11 cellular contexts compared by ENCODE assay signal in genomic region chr4:153748378-153748777, GRCh38. TPM values are rescaled to one million over a fixed set of nuclear protein-coding genes. Genes with fewer than 3 reads are reported as not detected.
DNase-seq lines count a peak whose midpoint lies in the region; ATAC-seq and TF ChIP-seq lines count a peak whose summit lies in the region.
"Had no signal": no experiment of that assay in that cellular context is flagged by ENCODE, and none has a peak within 500 bp of the region (broad histone marks: within the 10 kb centered on the region; RNA-seq: fewer than 3 reads in every experiment).

No MANE protein-coding gene starts in this region.

- no peak overlapping the region for H3K4me3 Mint-ChIP-seq in activated CD4-positive, alpha-beta T cell treated with anti-CD3 and anti-CD28 coated beads, Interleukin-2, amount 10 ng/mL, durations not matched to agents 24 days and 14 days
- H3K4me3 Mint-ChIP-seq in activated CD4-positive, alpha-beta T cell treated with anti-CD3 and anti-CD28 coated beads for 36 hours, result no peak overlapping the region
- H3K4me3 Mint-ChIP-seq in activated CD8-positive, alpha-beta T cell treated with anti-CD3 and anti-CD28 coated beads, Interleukin-2, amount 10 ng/mL, durations not matched to agents 7 days and 5 days, result no peak overlapping the region
- H3K4me3 Mint-ChIP-seq in activated T-cell treated with anti-CD3 and anti-CD28 coated beads, Interleukin-2, amount 50 U/mL, for 72 hours, result no peak overlapping the region

- H3K9me3 Mint-ChIP-seq in activated CD4-positive, alpha-beta T cell treated with anti-CD3 and anti-CD28 coated beads, Interleukin-2, amount 10 ng/mL, durations not matched to agents 24 days and 14 days, result no peaks in the 10 kb centered on the region
- no peaks in the 10 kb centered on the region for H3K9me3 Mint-ChIP-seq in activated CD4-positive, alpha-beta T cell treated with anti-CD3 and anti-CD28 coated beads for 36 hours (ENCODE audit: low read depth)
- no peaks in the 10 kb centered on the region for H3K9me3 Mint-ChIP-seq in activated CD8-positive, alpha-beta T cell treated with anti-CD3 and anti-CD28 coated beads, Interleukin-2, amount 10 ng/mL, durations not matched to agents 7 days and 5 days (ENCODE audit: insufficient read depth)
- H3K9me3 Mint-ChIP-seq in activated T-cell treated with anti-CD3 and anti-CD28 coated beads, Interleukin-2, amount 50 U/mL, for 72 hours, result no peaks in the 10 kb centered on the region

- no peaks in the 10 kb centered on the region for H3K9me3 ChIP-seq in gastroesophageal sphincter
- H3K9me3 ChIP-seq: testis had no signal

- H3K4me1 Mint-ChIP-seq in activated CD4-positive, alpha-beta T cell treated with anti-CD3 and anti-CD28 coated beads, Interleukin-2, amount 10 ng/mL, durations not matched to agents 24 days and 14 days, result no peaks in the 10 kb centered on the region
- H3K4me1 Mint-ChIP-seq in activated CD4-positive, alpha-beta T cell treated with anti-CD3 and anti-CD28 coated beads for 36 hours, result peaks cover 3% of the 10 kb centered on the region
- H3K4me1 Mint-ChIP-seq in activated CD8-positive, alpha-beta T cell treated with anti-CD3 and anti-CD28 coated beads, Interleukin-2, amount 10 ng/mL, durations not matched to agents 7 days and 5 days (ENCODE audit: low read depth), result no peaks in the 10 kb centered on the region
- no peaks in the 10 kb centered on the region for H3K4me1 Mint-ChIP-seq in activated T-cell treated with anti-CD3 and anti-CD28 coated beads, Interleukin-2, amount 50 U/mL, for 72 hours (ENCODE audit: low read depth)

- TF ChIP-seq POLR2A in gastroesophageal sphincter (IDR thresholded peaks at IDR 0.05), result no peak

- no peaks in the 10 kb centered on the region for H3K36me3 ChIP-seq in gastroesophageal sphincter

- TF ChIP-seq CTCF in gastroesophageal sphincter (IDR thresholded peaks at IDR 0.05), result no peak

- POLR2A ChIA-PET in activated CD4-positive, alpha-beta T cell treated with anti-CD3 and anti-CD28 coated beads for 36 hours (lab: Charles Lee), result no interaction called here
- POLR2A ChIA-PET in activated CD8-positive, alpha-beta T cell treated with anti-CD3 and anti-CD28 coated beads, Interleukin-2, amount 10 ng/mL, durations not matched to agents 7 days and 5 days (lab: Charles Lee), result no interaction called here

- H3K4me3 ChIP-seq in gastroesophageal sphincter, result no peak overlapping the region
- H3K4me3 ChIP-seq: testis had no signal

- CTCF ChIA-PET in activated CD4-positive, alpha-beta T cell treated with anti-CD3 and anti-CD28 coated beads for 36 hours (lab: Charles Lee), result interaction anchor here (0.6 to 4.4 kb wide), 9 partner anchors 13 to 402 kb away, joined by 3 to 69 read pairs (median 3); no protein-coding TSS in a partner anchor
- CTCF ChIA-PET in activated CD8-positive, alpha-beta T cell treated with anti-CD3 and anti-CD28 coated beads, Interleukin-2, amount 10 ng/mL, durations not matched to agents 7 days and 5 days (lab: Charles Lee), result interaction anchor here (1.1 to 3.7 kb wide), 4 partner anchors 99 to 402 kb away, joined by 3 to 57 read pairs (median 38); no protein-coding TSS in a partner anchor

- no peaks in the 10 kb centered on the region for H3K36me3 Mint-ChIP-seq in activated CD4-positive, alpha-beta T cell treated with anti-CD3 and anti-CD28 coated beads, Interleukin-2, amount 10 ng/mL, durations not matched to agents 24 days and 14 days (ENCODE audit: low read depth)
- no peaks in the 10 kb centered on the region for H3K36me3 Mint-ChIP-seq in activated CD4-positive, alpha-beta T cell treated with anti-CD3 and anti-CD28 coated beads for 36 hours (ENCODE audit: low read depth)
- no peaks in the 10 kb centered on the region for H3K36me3 Mint-ChIP-seq in activated CD8-positive, alpha-beta T cell treated with anti-CD3 and anti-CD28 coated beads, Interleukin-2, amount 10 ng/mL, durations not matched to agents 7 days and 5 days (ENCODE audit: low read depth)
- H3K36me3 Mint-ChIP-seq in activated T-cell treated with anti-CD3 and anti-CD28 coated beads, Interleukin-2, amount 50 U/mL, for 72 hours (ENCODE audit: insufficient read depth in 2 of 2), result no peaks in the 10 kb centered on the region

- H3K4me1 ChIP-seq in gastroesophageal sphincter, result no peaks in the 10 kb centered on the region
- H3K4me1 ChIP-seq: testis had no signal

- DNase-seq in activated CD4-positive, alpha-beta T cell treated with anti-CD3 and anti-CD28 coated beads, Interleukin-2, amount 10 ng/mL, durations not matched to agents 24 days and 14 days, result peak; percentile 49
- DNase-seq in activated CD4-positive, alpha-beta T cell treated with anti-CD3 and anti-CD28 coated beads for 36 hours, result no peak
- DNase-seq in UCSD-AML1 (lab: John Stamatoyannopoulos, UW; ENCODE audit: unreplicated experiment) (peak; percentile 13), ureter (ENCODE audit: low spot score) (peak; percentile 78), DMS114 treated with DMSO at 0.1 percent for 48 hours (lab: John Stamatoyannopoulos, UW; ENCODE audit: unreplicated experiment) (no peak)
- DNase-seq in activated CD8-positive, alpha-beta T cell treated with anti-CD3 and anti-CD28 coated beads, Interleukin-2, amount 10 ng/mL, durations not matched to agents 7 days and 5 days, result no peak
- DNase-seq in activated T-cell treated with anti-CD3 and anti-CD28 coated beads, Interleukin-2, amount 50 U/mL, for 72 hours, result no peak
- DNase-seq: activated effector memory CD4-positive, alpha-beta T cell treated with Interleukin-2 at 50 U/mL for 16 hours; NCI-H526; testis had no signal

- no peak for ATAC-seq in activated CD4-positive, alpha-beta T cell treated with anti-CD3 and anti-CD28 coated beads for 36 hours
- ATAC-seq in gastroesophageal sphincter, result peak; percentile 44
- ATAC-seq in activated CD8-positive, alpha-beta T cell treated with anti-CD3 and anti-CD28 coated beads, Interleukin-2, amount 10 ng/mL, durations not matched to agents 7 days and 5 days, result no peak
- no peak for ATAC-seq in activated T-cell treated with anti-CD3 and anti-CD28 coated beads, Interleukin-2, amount 50 U/mL, for 72 hours (replicated peaks in 1 of 2)

- no peak overlapping the region for H3K27ac Mint-ChIP-seq in activated CD4-positive, alpha-beta T cell treated with anti-CD3 and anti-CD28 coated beads, Interleukin-2, amount 10 ng/mL, durations not matched to agents 24 days and 14 days
- no peak overlapping the region for H3K27ac Mint-ChIP-seq in activated CD4-positive, alpha-beta T cell treated with anti-CD3 and anti-CD28 coated beads for 36 hours
- H3K27ac Mint-ChIP-seq in activated CD8-positive, alpha-beta T cell treated with anti-CD3 and anti-CD28 coated beads, Interleukin-2, amount 10 ng/mL, durations not matched to agents 7 days and 5 days, result no peak overlapping the region
- no peak overlapping the region for H3K27ac Mint-ChIP-seq in activated T-cell treated with anti-CD3 and anti-CD28 coated beads, Interleukin-2, amount 50 U/mL, for 72 hours

- intact Hi-C loops in activated CD4-positive, alpha-beta T cell treated with anti-CD3 and anti-CD28 coated beads, Interleukin-2, amount 10 ng/mL, durations not matched to agents 24 days and 14 days (cut with micrococcal nuclease), result no loop called here
- intact Hi-C loops in activated CD4-positive, alpha-beta T cell treated with anti-CD3 and anti-CD28 coated beads for 36 hours (cut with DNase I, micrococcal nuclease), result no loop called here

- no peak for TF ChIP-seq EP300 in gastroesophageal sphincter (IDR thresholded peaks at IDR 0.05)

- WGBS in gastroesophageal sphincter (ENCODE audit: low coverage in 1 of 2), 2 donors, result 31 to 82% methylated on average over 2 to 4 of the region's 6 CpGs

- H3K27me3 Mint-ChIP-seq in activated CD4-positive, alpha-beta T cell treated with anti-CD3 and anti-CD28 coated beads, Interleukin-2, amount 10 ng/mL, durations not matched to agents 24 days and 14 days, result peaks cover 13% of the 10 kb centered on the region
- no peaks in the 10 kb centered on the region for H3K27me3 Mint-ChIP-seq in activated CD4-positive, alpha-beta T cell treated with anti-CD3 and anti-CD28 coated beads for 36 hours
- H3K27me3 Mint-ChIP-seq in activated CD8-positive, alpha-beta T cell treated with anti-CD3 and anti-CD28 coated beads, Interleukin-2, amount 10 ng/mL, durations not matched to agents 7 days and 5 days (ENCODE audit: low read depth), result peaks cover 17% of the 10 kb centered on the region
- H3K27me3 Mint-ChIP-seq in activated T-cell treated with anti-CD3 and anti-CD28 coated beads, Interleukin-2, amount 50 U/mL, for 72 hours (ENCODE audit: low read depth), result no peaks in the 10 kb centered on the region

- H3K27ac ChIP-seq in gastroesophageal sphincter, result no peak overlapping the region
- H3K27ac ChIP-seq: testis had no signal

- H3K27me3 ChIP-seq in gastroesophageal sphincter, result no peaks in the 10 kb centered on the region
- H3K27me3 ChIP-seq: testis had no signal

RNA-seq across cellular contexts. Expression of gene RNF175, which starts 11.4 kb away (rescaled TPM):
- not detected in 2 replicates for total RNA-seq in activated CD4-positive, alpha-beta T cell treated with anti-CD3 and anti-CD28 coated beads, Interleukin-2, amount 10 ng/mL, durations not matched to agents 24 days and 14 days
- under 1 TPM; 0.26 to 0.57 TPM for total RNA-seq in activated CD4-positive, alpha-beta T cell treated with anti-CD3 and anti-CD28 coated beads for 36 hours
- total RNA-seq in gastroesophageal sphincter (under 1 TPM in 3 of 4 donors, not detected in 1; 0.16 to 0.89 (median 0.67) TPM), ureter (0.86 TPM)
- not detected for total RNA-seq in activated CD8-positive, alpha-beta T cell treated with anti-CD3 and anti-CD28 coated beads, Interleukin-2, amount 10 ng/mL, durations not matched to agents 7 days and 5 days
- under 1 TPM in 1 of 2 donors, not detected in 1; 0.37 TPM for total RNA-seq in activated T-cell treated with anti-CD3 and anti-CD28 coated beads, Interleukin-2, amount 50 U/mL, for 72 hours

RNA-seq across cellular contexts. Expression of gene SFRP2, which starts 40.5 kb away (rescaled TPM):
- total RNA-seq in activated CD4-positive, alpha-beta T cell treated with anti-CD3 and anti-CD28 coated beads, Interleukin-2, amount 10 ng/mL, durations not matched to agents 24 days and 14 days, result not detected in 2 replicates
- total RNA-seq in activated CD4-positive, alpha-beta T cell treated with anti-CD3 and anti-CD28 coated beads for 36 hours, result not detected
- 10 to 100 TPM; 12.3 to 36.5 (median 21.2) TPM for total RNA-seq in gastroesophageal sphincter
- 13.3 TPM for total RNA-seq in ureter
- not detected for total RNA-seq in activated CD8-positive, alpha-beta T cell treated with anti-CD3 and anti-CD28 coated beads, Interleukin-2, amount 10 ng/mL, durations not matched to agents 7 days and 5 days
- total RNA-seq in activated T-cell treated with anti-CD3 and anti-CD28 coated beads, Interleukin-2, amount 50 U/mL, for 72 hours, result not detected

Comparison
In these comparisons a context has a peak if more than half of its experiments do, and no peak if none do; other contexts are left out.
1. DNase-seq: peak in activated CD4-positive, alpha-beta T cell treated with anti-CD3 and anti-CD28 coated beads, Interleukin-2, amount 10 ng/mL, durations not matched to agents 24 days and 14 days (single experiment), UCSD-AML1 (single experiment) and ureter (single experiment); none in activated CD4-positive, alpha-beta T cell treated with anti-CD3 and anti-CD28 coated beads for 36 hours (single experiment), DMS114 treated with DMSO at 0.1 percent for 48 hours (single experiment), activated CD8-positive, alpha-beta T cell treated with anti-CD3 and anti-CD28 coated beads, Interleukin-2, amount 10 ng/mL, durations not matched to agents 7 days and 5 days (single experiment) and activated T-cell treated with anti-CD3 and anti-CD28 coated beads, Interleukin-2, amount 50 U/mL, for 72 hours (0 of 2).
2. RNA of gene SFRP2, which starts 40.5 kb away (total RNA-seq): 12.3 to 36.5 TPM in gastroesophageal sphincter and 13.3 TPM in ureter (single experiment); not detected in activated CD4-positive, alpha-beta T cell treated with anti-CD3 and anti-CD28 coated beads, Interleukin-2, amount 10 ng/mL, durations not matched to agents 24 days and 14 days, not detected in activated CD4-positive, alpha-beta T cell treated with anti-CD3 and anti-CD28 coated beads for 36 hours, not detected in activated CD8-positive, alpha-beta T cell treated with anti-CD3 and anti-CD28 coated beads, Interleukin-2, amount 10 ng/mL, durations not matched to agents 7 days and 5 days and not detected in activated T-cell treated with anti-CD3 and anti-CD28 coated beads, Interleukin-2, amount 50 U/mL, for 72 hours; every median in the first group is over 10 times any median in the second.